ENCODE assay signal across 15 cellular contexts in genomic region chrX:133350751-133351150, GRCh38.
DNase-seq lines count a peak whose midpoint lies in the region; TF ChIP-seq lines count a peak whose summit lies in the region.
"Had no signal": no experiment of that assay in that cellular context is flagged by ENCODE, and none has a peak within 500 bp of the region (broad histone marks: within the 10 kb centered on the region; RNA-seq: fewer than 3 reads in every experiment).

No MANE protein-coding gene starts in this region.

- TF ChIP-seq CTCF in C4-2B (conservative IDR thresholded peaks at IDR 0.05) (no peak), fibroblast of mammary gland (conservative IDR thresholded peaks at IDR 0.05; ENCODE audit: control insufficient read depth, insufficient read depth, low read depth, low read length) (no peak), nephron (IDR thresholded peaks at IDR 0.05; ENCODE audit: unreplicated experiment in 3 of 3) (no peak), RWPE1 (conservative IDR thresholded peaks at IDR 0.05; ENCODE audit: low read depth) (no peak)

- no peaks in the 10 kb centered on the region for H3K27me3 Mint-ChIP-seq in nephron (ENCODE audit: low read depth)
- H3K27me3 Mint-ChIP-seq in activated CD4-positive, alpha-beta T cell treated with anti-CD3 and anti-CD28 coated beads, Interleukin-2, amount 10 ng/mL, durations not matched to agents 24 days and 14 days, result no peaks in the 10 kb centered on the region

- DNase-seq in NCI-H1105 treated with DMSO at 0.1 percent for 48 hours (lab: John Stamatoyannopoulos, UW), result peak; percentile 71
- DNase-seq in fibroblast of mammary gland (ENCODE audit: low read depth), result peak; percentile 38
- no peak for DNase-seq in GF-D8 (lab: John Stamatoyannopoulos, UW)
- no peak for DNase-seq in RWPE1 (ENCODE audit: low spot score)
- DNase-seq in middle frontal gyrus (ENCODE audit: extremely low spot score, low spot score), result no peak
- no peak for DNase-seq in activated CD4-positive, alpha-beta T cell treated with anti-CD3 and anti-CD28 coated beads, Interleukin-2, amount 10 ng/mL, durations not matched to agents 24 days and 14 days
- DNase-seq: activated naive CD4-positive, alpha-beta T cell treated with anti-CD3 and anti-CD28 coated beads for 36 hours; DND-41; KBM-7; NCI-H1694 treated with DMSO at 0.1 percent for 48 hours; stimulated activated CD4-positive, alpha-beta T cell treated with anti-CD3 and anti-CD28 coated beads, Interleukin-2, amount 100 ng/mL, for 24 hours had no signal

- CTCF ChIA-PET in RWPE1 (lab: Yijun Ruan, JAX), result no interaction called here

- no peak overlapping the region for H3K4me3 ChIP-seq in fibroblast of mammary gland (ENCODE audit: control insufficient read depth, low read depth, low read length)
- H3K4me3 ChIP-seq: cardiac muscle cell had no signal

- peaks cover 50% of the 10 kb centered on the region for H3K4me1 Mint-ChIP-seq in nephron
- no peaks in the 10 kb centered on the region for H3K4me1 Mint-ChIP-seq in activated CD4-positive, alpha-beta T cell treated with anti-CD3 and anti-CD28 coated beads, Interleukin-2, amount 10 ng/mL, durations not matched to agents 24 days and 14 days

- H3K4me3 Mint-ChIP-seq in nephron, result no peak overlapping the region
- H3K4me3 Mint-ChIP-seq in activated CD4-positive, alpha-beta T cell treated with anti-CD3 and anti-CD28 coated beads, Interleukin-2, amount 10 ng/mL, durations not matched to agents 24 days and 14 days, result no peak overlapping the region
- H3K4me3 Mint-ChIP-seq: activated naive CD4-positive, alpha-beta T cell treated with anti-CD3 and anti-CD28 coated beads for 36 hours had no signal

- no peaks in the 10 kb centered on the region for H3K9me3 Mint-ChIP-seq in nephron
- H3K9me3 Mint-ChIP-seq in activated CD4-positive, alpha-beta T cell treated with anti-CD3 and anti-CD28 coated beads, Interleukin-2, amount 10 ng/mL, durations not matched to agents 24 days and 14 days, result no peaks in the 10 kb centered on the region
- H3K9me3 Mint-ChIP-seq: activated naive CD4-positive, alpha-beta T cell treated with anti-CD3 and anti-CD28 coated beads for 36 hours had no signal

- H3K27ac Mint-ChIP-seq in nephron, result peak overlapping the region; percentile 68 to 90 (median 79)
- no peak overlapping the region for H3K27ac Mint-ChIP-seq in activated CD4-positive, alpha-beta T cell treated with anti-CD3 and anti-CD28 coated beads, Interleukin-2, amount 10 ng/mL, durations not matched to agents 24 days and 14 days
- H3K27ac Mint-ChIP-seq: activated naive CD4-positive, alpha-beta T cell treated with anti-CD3 and anti-CD28 coated beads for 36 hours had no signal

- intact Hi-C loops in activated CD4-positive, alpha-beta T cell treated with anti-CD3 and anti-CD28 coated beads, Interleukin-2, amount 10 ng/mL, durations not matched to agents 24 days and 14 days (cut with micrococcal nuclease), result no loop called here

- POLR2A ChIA-PET in RWPE1 (lab: Yijun Ruan, JAX; ENCODE audit: low non-redundant PET), result no interaction called here

- no peaks in the 10 kb centered on the region for H3K36me3 Mint-ChIP-seq in nephron (ENCODE audit: low read depth)
- no peaks in the 10 kb centered on the region for H3K36me3 Mint-ChIP-seq in activated CD4-positive, alpha-beta T cell treated with anti-CD3 and anti-CD28 coated beads, Interleukin-2, amount 10 ng/mL, durations not matched to agents 24 days and 14 days (ENCODE audit: low read depth)

- H3K27ac ChIP-seq in C4-2B (peak overlapping the region; percentile 47; the same call in 1 of the 2 replicates), RWPE1 (no peak overlapping the region)
- H3K27ac ChIP-seq: cardiac muscle cell, epithelial cell of prostate had no signal

Comparison
In these comparisons a context has a peak if more than half of its experiments do, and no peak if none do; other contexts are left out.
1. DNase-seq: peak in NCI-H1105 treated with DMSO at 0.1 percent for 48 hours (single experiment) and fibroblast of mammary gland (single experiment); none in GF-D8 (single experiment), RWPE1 (single experiment), middle frontal gyrus (single experiment) and activated CD4-positive, alpha-beta T cell treated with anti-CD3 and anti-CD28 coated beads, Interleukin-2, amount 10 ng/mL, durations not matched to agents 24 days and 14 days (single experiment).